8 cellular contexts compared by ENCODE assay signal in the genomic region with DNA sequence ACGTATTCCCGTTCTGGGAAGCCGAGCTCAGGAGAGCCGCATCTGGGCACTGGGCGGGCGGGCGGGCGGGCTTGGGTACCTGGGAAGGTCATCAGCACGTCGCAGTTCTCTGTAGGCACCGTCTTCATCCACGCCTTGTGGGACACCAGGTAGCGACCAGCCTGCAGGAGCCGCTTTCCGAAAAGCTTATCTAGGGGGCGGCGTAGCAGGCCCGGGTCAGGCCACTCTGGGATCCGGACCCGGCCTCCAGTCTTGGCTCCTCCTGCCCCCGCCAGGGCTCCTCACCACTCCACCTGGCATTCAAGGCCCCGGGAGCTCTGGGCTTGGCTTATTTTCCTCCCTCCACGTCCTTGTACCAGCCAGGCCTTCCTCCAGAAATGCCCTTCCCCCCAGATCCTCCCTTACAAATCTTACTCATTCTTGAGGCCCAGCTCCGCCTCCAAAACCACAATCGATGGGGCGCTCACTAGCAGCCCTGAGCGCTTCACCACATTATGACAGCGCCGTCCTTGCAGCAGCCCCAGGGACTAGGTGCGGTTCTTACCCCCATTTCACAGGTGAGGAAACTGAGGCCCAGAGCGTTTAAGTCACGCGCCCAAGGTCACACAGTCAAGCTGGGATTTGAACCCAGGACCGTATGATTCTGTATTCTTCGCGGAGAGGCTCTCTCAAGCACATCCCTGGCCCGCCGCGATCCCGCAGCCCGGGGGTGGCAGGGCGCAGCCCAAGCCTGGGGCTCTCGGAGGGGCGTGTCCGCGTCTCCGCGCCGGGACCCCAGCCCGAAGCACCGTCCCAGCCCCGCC. TPM values are rescaled to one million over a fixed set of nuclear protein-coding genes. Genes with fewer than 3 reads are reported as not detected.
DNase-seq lines count a peak whose midpoint lies in the region; ATAC-seq and TF ChIP-seq lines count a peak whose summit lies in the region.

No MANE protein-coding gene starts in this region.

- TF ChIP-seq CTCF in heart left ventricle (IDR thresholded peaks at IDR 0.05), result no peak
- TF ChIP-seq CTCF in RWPE2 (IDR thresholded peaks at IDR 0.05; ENCODE audit: poor library complexity, severe bottlenecking), result no peak
- TF ChIP-seq CTCF in right atrium auricular region (IDR thresholded peaks at IDR 0.05), result no peak
- no peak for TF ChIP-seq CTCF in spleen (IDR thresholded peaks at IDR 0.05 in 8 of 11, conservative IDR thresholded peaks at IDR 0.05 in 3 of 11)

- DNase-seq in heart left ventricle (no peak), Right ventricle myocardium inferior (ENCODE audit: missing footprints) (no peak), RWPE2 (ENCODE audit: low spot score) (peak; percentile 77), right atrium auricular region (ENCODE audit: low spot score) (no peak), spleen (peak; percentile 85), islet precursor cell (no peak)
- DNase-seq in activated naive CD4-positive, alpha-beta T cell treated with Interleukin-2 at 50 U/mL for 16 hours, result peak; percentile 81

- peaks cover 0 to 48% (median 30%) of the 10 kb centered on the region in 12 donors for H3K4me1 ChIP-seq in heart left ventricle
- no peaks in the 10 kb centered on the region for H3K4me1 ChIP-seq in RWPE2 (ENCODE audit: insufficient read depth, poor library complexity, severe bottlenecking)
- H3K4me1 ChIP-seq in right atrium auricular region, result peaks cover 0 to 45% of the 10 kb centered on the region in 2 donors
- H3K4me1 ChIP-seq in spleen, result peaks cover 28 to 74% (median 55%) of the 10 kb centered on the region in 6 donors

- peaks cover 0 to 7% (median 0%) of the 10 kb centered on the region in 9 donors for H3K36me3 ChIP-seq in heart left ventricle
- H3K36me3 ChIP-seq in RWPE2 (ENCODE audit: low read depth), result peaks cover 13% of the 10 kb centered on the region
- no peaks in the 10 kb centered on the region for H3K36me3 ChIP-seq in right atrium auricular region
- peaks cover 0 to 11% (median 0%) of the 10 kb centered on the region in 6 donors for H3K36me3 ChIP-seq in spleen

- H3K27ac ChIP-seq in heart left ventricle, result peak overlapping the region in 11 of 12 donors; percentile 56 to 81 (median 71)
- H3K27ac ChIP-seq in RWPE2 (ENCODE audit: poor library complexity, severe bottlenecking), result peak overlapping the region; percentile 57
- peak overlapping the region; percentile 56 to 64 for H3K27ac ChIP-seq in right atrium auricular region
- H3K27ac ChIP-seq in spleen, result peak overlapping the region in 5 of 8 donors; percentile 63 to 81 (median 77)

- TF ChIP-seq POLR2A in heart left ventricle (IDR thresholded peaks at IDR 0.05) (no peak), spleen (IDR thresholded peaks at IDR 0.05) (no peak)

- ATAC-seq in heart left ventricle (no peak), Right ventricle myocardium inferior (no peak), RWPE2 (ENCODE audit: low read depth) (peak; percentile 21), GM18502 (IDR thresholded peaks at IDR 0.05; ENCODE audit: poor library complexity, unreplicated experiment) (no peak)

- H3K27me3 ChIP-seq in heart left ventricle, result peaks cover 0 to 15% (median 0%) of the 10 kb centered on the region in 9 donors
- no peaks in the 10 kb centered on the region for H3K27me3 ChIP-seq in RWPE2 (ENCODE audit: insufficient read depth, poor library complexity, severe bottlenecking)
- no peaks in the 10 kb centered on the region for H3K27me3 ChIP-seq in right atrium auricular region
- peaks cover 0 to 31% (median 18%) of the 10 kb centered on the region in 7 donors for H3K27me3 ChIP-seq in spleen (replicated peaks in 1 of 7)

- 44 to 71% (median 55%) methylated on average over 30 to 52 of the region's 52 CpGs for WGBS in heart left ventricle, 4 donors
- WGBS in spleen, 5 donors, result 26 to 44% (median 38%) methylated on average over 17 to 52 of the region's 52 CpGs

- H3K4me3 ChIP-seq in heart left ventricle (peak overlapping the region; percentile 47 to 93 (median 79)), RWPE2 (ENCODE audit: severe bottlenecking) (peak overlapping the region; percentile 65), right atrium auricular region (peak overlapping the region; percentile 67 to 71), spleen (peak overlapping the region; percentile 51 to 83 (median 72))

- intact Hi-C loops in heart left ventricle (cut with DNase I) (loop anchor here in 2 of 10 donors (2.0 kb wide), 2 partner anchors 23 to 25 kb away; a partner anchor contains a TSS), Right ventricle myocardium inferior (cut with DNase I) (no loop called here), spleen (cut with DNase I; ENCODE audit: low total_unique reads) (no loop called here)

- H3K9me3 ChIP-seq in heart left ventricle, result no peaks in the 10 kb centered on the region
- H3K9me3 ChIP-seq in RWPE2 (ENCODE audit: severe bottlenecking), result no peaks in the 10 kb centered on the region
- H3K9me3 ChIP-seq in right atrium auricular region, result no peaks in the 10 kb centered on the region
- no peaks in the 10 kb centered on the region for H3K9me3 ChIP-seq in spleen

RNA-seq across cellular contexts. Expression of a gene that starts 0.8 kb away (rescaled TPM):
- total RNA-seq in heart left ventricle, result 10 to 100 TPM in 2 of 9 donors, 1 to 10 TPM in 7; 6.4 to 11.0 (median 7.9) TPM
- 1 to 10 TPM; 4.8 to 8.3 TPM for polyA plus RNA-seq in heart left ventricle
- total RNA-seq in Right ventricle myocardium inferior, result 9.6 TPM
- total RNA-seq in right atrium auricular region, result 1 to 10 TPM; 4.2 to 5.2 TPM
- total RNA-seq in spleen, result 10 to 100 TPM in 2 of 7 donors, 1 to 10 TPM in 5; 6.5 to 12.0 (median 9.4) TPM
- polyA plus RNA-seq in spleen, result 1 to 10 TPM; 1.1 to 4.4 (median 1.5) TPM

RNA-seq across cellular contexts. Expression of a gene that starts 3.5 kb away (rescaled TPM):
- total RNA-seq in heart left ventricle (10 to 100 TPM in 7 of 9 donors, 1 to 10 TPM in 2; 6.3 to 20.1 (median 11.3) TPM), Right ventricle myocardium inferior (11.5 TPM), right atrium auricular region (10 to 100 TPM in 1 of 2 donors, 1 to 10 TPM in 1; 6.0 to 16.8 TPM), spleen (10 to 100 TPM; 19.4 to 44.1 (median 28.2) TPM)
- polyA plus RNA-seq in heart left ventricle (10 to 100 TPM in 1 of 2 donors, 1 to 10 TPM in 1; 8.9 to 13.0 TPM), spleen (10 to 100 TPM; 13.0 to 24.5 (median 17.5) TPM)

RNA-seq across cellular contexts. Expression of a gene that starts 24.4 kb away (rescaled TPM):
- total RNA-seq in heart left ventricle (10 to 100 TPM; 13.9 to 47.1 (median 35.7) TPM), Right ventricle myocardium inferior (28.8 TPM), right atrium auricular region (10 to 100 TPM; 22.2 to 40.1 TPM), spleen (10 to 100 TPM; 10.5 to 25.6 (median 22.4) TPM)
- polyA plus RNA-seq in heart left ventricle (10 to 100 TPM; 64.8 to 84.6 TPM), spleen (10 to 100 TPM; 28.7 to 42.2 (median 37.7) TPM)

RNA-seq across cellular contexts. Expression of a gene that starts 28.1 kb away (rescaled TPM):
- total RNA-seq in heart left ventricle (100 to 1,000 TPM in 8 of 9 donors, 10 to 100 TPM in 1; 97.8 to 389 (median 174) TPM), Right ventricle myocardium inferior (200 TPM), right atrium auricular region (100 to 1,000 TPM; 203 to 254 TPM), spleen (10 to 100 TPM; 37.5 to 93.2 (median 57.8) TPM)
- polyA plus RNA-seq in heart left ventricle (100 to 1,000 TPM; 296 to 325 TPM), spleen (100 to 1,000 TPM in 2 of 3 donors, 10 to 100 TPM in 1; 95.4 to 153 (median 152) TPM)

RNA-seq across cellular contexts. Expression of a gene that starts 30.6 kb away (rescaled TPM):
- total RNA-seq in heart left ventricle, result 10 to 100 TPM in 5 of 9 donors, 1 to 10 TPM in 4; 7.4 to 21.8 (median 10.3) TPM
- 10 to 100 TPM; 11.6 to 19.2 TPM for polyA plus RNA-seq in heart left ventricle
- 13.8 TPM for total RNA-seq in Right ventricle myocardium inferior
- total RNA-seq in right atrium auricular region, result 10 to 100 TPM; 11.8 to 15.8 TPM
- total RNA-seq in spleen, result 10 to 100 TPM in 5 of 7 donors, 1 to 10 TPM in 2; 7.7 to 18.7 (median 13.2) TPM
- 10 to 100 TPM in 1 of 3 donors, 1 to 10 TPM in 2; 6.5 to 12.6 (median 7.9) TPM for polyA plus RNA-seq in spleen

Comparison
In these comparisons a context has a peak if more than half of its experiments do, and no peak if none do; other contexts are left out.
1. DNase-seq: peak in RWPE2 (single experiment), activated naive CD4-positive, alpha-beta T cell treated with Interleukin-2 at 50 U/mL for 16 hours (single experiment) and spleen (single experiment); none in heart left ventricle (0 of 5), Right ventricle myocardium inferior (single experiment), right atrium auricular region (single experiment) and islet precursor cell (single experiment).
2. Peak in every context shown above with its lines, with median percentiles within 50 percentile points of each other: H3K27ac ChIP-seq and H3K4me3 ChIP-seq.